10 cellular contexts compared by ENCODE assay signal in the genomic region with DNA sequence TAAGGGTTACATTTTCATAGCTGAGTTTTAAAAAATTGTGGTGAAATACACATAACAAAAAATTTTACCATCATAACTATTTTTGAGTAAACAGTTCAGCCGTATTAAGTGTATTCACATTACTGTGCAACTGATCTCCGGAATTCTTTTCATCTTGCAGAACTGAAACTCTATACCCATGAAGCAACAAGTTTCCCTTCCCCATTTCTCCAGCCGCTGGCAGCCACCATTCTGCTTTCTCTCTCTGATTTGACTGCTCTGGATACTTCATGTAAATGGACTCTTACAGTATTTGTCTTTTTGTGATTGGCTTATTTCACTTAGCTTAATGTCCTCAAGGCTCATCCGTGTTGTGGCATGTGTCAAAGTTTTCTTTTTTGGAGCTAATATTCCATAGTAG.
DNase-seq lines count a peak whose midpoint lies in the region; ATAC-seq and TF ChIP-seq lines count a peak whose summit lies in the region.
"Had no signal": no experiment of that assay in that cellular context is flagged by ENCODE, and none has a peak within 500 bp of the region (broad histone marks: within the 10 kb centered on the region; RNA-seq: fewer than 3 reads in every experiment).

No MANE protein-coding gene starts in this region.

- peaks cover 4% of the 10 kb centered on the region for H3K36me3 Mint-ChIP-seq in activated CD8-positive, alpha-beta memory T cell treated with anti-CD3 and anti-CD28 coated beads, Interleukin-2, amount 10 ng/mL, durations not matched to agents 7 days and 5 days
- no peaks in the 10 kb centered on the region for H3K36me3 Mint-ChIP-seq in activated T-helper 17 cell treated with anti-CD3 and anti-CD28 coated beads, Interleukin-2, amount 50 U/mL, for 72 hours (ENCODE audit: low read depth)

- POLR2A ChIA-PET in HEK293 (lab: Yijun Ruan, JAX), result no interaction called here

- TF ChIP-seq CTCF in HEK293 (tag by site-specific recombination; IDR thresholded peaks at IDR 0.05), result no peak

- peaks cover 8% of the 10 kb centered on the region for H3K27me3 Mint-ChIP-seq in activated CD8-positive, alpha-beta memory T cell treated with anti-CD3 and anti-CD28 coated beads, Interleukin-2, amount 10 ng/mL, durations not matched to agents 7 days and 5 days
- H3K27me3 Mint-ChIP-seq in activated T-helper 17 cell treated with anti-CD3 and anti-CD28 coated beads, Interleukin-2, amount 50 U/mL, for 72 hours, result peaks cover 24% of the 10 kb centered on the region

- CTCF ChIA-PET in HEK293 (lab: Yijun Ruan, JAX), result interaction anchor here (0.5 kb wide), 1 partner anchor 87 kb away, joined by 3 read pairs; no protein-coding TSS in a partner anchor
- CTCF ChIA-PET in activated CD8-positive, alpha-beta memory T cell treated with anti-CD3 and anti-CD28 coated beads, Interleukin-2, amount 10 ng/mL, durations not matched to agents 7 days and 5 days (lab: Charles Lee), result no interaction called here

- ATAC-seq in GM18861 (IDR thresholded peaks at IDR 0.05; ENCODE audit: unreplicated experiment), result peak; percentile 100
- ATAC-seq in HG03575 (IDR thresholded peaks at IDR 0.05; ENCODE audit: extremely low read depth, insufficient number of reproducible peaks, low FRiP score, unreplicated experiment), result peak; percentile 100
- ATAC-seq in activated CD8-positive, alpha-beta memory T cell treated with anti-CD3 and anti-CD28 coated beads, Interleukin-2, amount 10 ng/mL, durations not matched to agents 7 days and 5 days, result no peak
- ATAC-seq in activated T-helper 17 cell treated with anti-CD3 and anti-CD28 coated beads, Interleukin-2, amount 50 U/mL, for 72 hours (replicated peaks), result no peak

- no peak overlapping the region for H3K4me3 Mint-ChIP-seq in activated CD8-positive, alpha-beta memory T cell treated with anti-CD3 and anti-CD28 coated beads, Interleukin-2, amount 10 ng/mL, durations not matched to agents 7 days and 5 days
- no peak overlapping the region for H3K4me3 Mint-ChIP-seq in activated T-helper 17 cell treated with anti-CD3 and anti-CD28 coated beads, Interleukin-2, amount 50 U/mL, for 72 hours

- H3K27ac Mint-ChIP-seq in activated CD8-positive, alpha-beta memory T cell treated with anti-CD3 and anti-CD28 coated beads, Interleukin-2, amount 10 ng/mL, durations not matched to agents 7 days and 5 days, result no peak overlapping the region
- H3K27ac Mint-ChIP-seq in activated T-helper 17 cell treated with anti-CD3 and anti-CD28 coated beads, Interleukin-2, amount 50 U/mL, for 72 hours, result no peak overlapping the region

- peaks cover 10% of the 10 kb centered on the region for H3K4me1 Mint-ChIP-seq in activated CD8-positive, alpha-beta memory T cell treated with anti-CD3 and anti-CD28 coated beads, Interleukin-2, amount 10 ng/mL, durations not matched to agents 7 days and 5 days
- H3K4me1 Mint-ChIP-seq in activated T-helper 17 cell treated with anti-CD3 and anti-CD28 coated beads, Interleukin-2, amount 50 U/mL, for 72 hours, result no peaks in the 10 kb centered on the region

- H3K27ac ChIP-seq in HEK293 (ENCODE audit: extremely low read depth, low read depth, low read length), result no peak overlapping the region

- no peaks in the 10 kb centered on the region for H3K9me3 ChIP-seq in HEK293 (ENCODE audit: control insufficient read depth, insufficient read depth, low read depth, low read length)

- DNase-seq in iris pigment epithelial cell (ENCODE audit: low read depth) (peak; percentile 58), occipital lobe (lab: John Stamatoyannopoulos, UW) (no peak)
- DNase-seq in activated CD8-positive, alpha-beta memory T cell treated with anti-CD3 and anti-CD28 coated beads, Interleukin-2, amount 10 ng/mL, durations not matched to agents 7 days and 5 days, result no peak
- DNase-seq in activated CD4-positive, alpha-beta T cell treated with anti-CD3 and anti-CD28 coated beads, Interleukin-2, amount 50 U/mL, for 4 hours, result no peak
- DNase-seq: GF-D8, NCI-H2107 had no signal

- no peaks in the 10 kb centered on the region for H3K9me3 Mint-ChIP-seq in activated CD8-positive, alpha-beta memory T cell treated with anti-CD3 and anti-CD28 coated beads, Interleukin-2, amount 10 ng/mL, durations not matched to agents 7 days and 5 days (ENCODE audit: low read depth)
- H3K9me3 Mint-ChIP-seq in activated T-helper 17 cell treated with anti-CD3 and anti-CD28 coated beads, Interleukin-2, amount 50 U/mL, for 72 hours, result peaks cover 10% of the 10 kb centered on the region

- no peaks in the 10 kb centered on the region for H3K4me1 ChIP-seq in HEK293 (ENCODE audit: control insufficient read depth, insufficient read depth, low read length)

- H3K36me3 ChIP-seq in HEK293 (ENCODE audit: control insufficient read depth in 2 of 2, insufficient read depth in 1 of 2, low read length in 2 of 2), result no peaks in the 10 kb centered on the region

- no peak overlapping the region for H3K4me3 ChIP-seq in HEK293 (ENCODE audit: low read depth, low read length)

TF ChIP-seq in HEK293, 187 proteins besides CTCF, POLR2A, EP300 and RAD21:
- TF ChIP-seq KLF7 (tag by site-specific recombination; IDR thresholded peaks at IDR 0.05; ENCODE audit: borderline replicate concordance) (no peak), ZNF624 (tag by site-specific recombination; IDR thresholded peaks at IDR 0.05) (no peak), ZNF555 (tag by site-specific recombination; conservative IDR thresholded peaks at IDR 0.05) (no peak), OVOL3 (tag by site-specific recombination; IDR thresholded peaks at IDR 0.05) (no peak), SCRT2 (tag by site-specific recombination; IDR thresholded peaks at IDR 0.05) (peak; percentile 56)
- TF ChIP-seq, protein P1, sequence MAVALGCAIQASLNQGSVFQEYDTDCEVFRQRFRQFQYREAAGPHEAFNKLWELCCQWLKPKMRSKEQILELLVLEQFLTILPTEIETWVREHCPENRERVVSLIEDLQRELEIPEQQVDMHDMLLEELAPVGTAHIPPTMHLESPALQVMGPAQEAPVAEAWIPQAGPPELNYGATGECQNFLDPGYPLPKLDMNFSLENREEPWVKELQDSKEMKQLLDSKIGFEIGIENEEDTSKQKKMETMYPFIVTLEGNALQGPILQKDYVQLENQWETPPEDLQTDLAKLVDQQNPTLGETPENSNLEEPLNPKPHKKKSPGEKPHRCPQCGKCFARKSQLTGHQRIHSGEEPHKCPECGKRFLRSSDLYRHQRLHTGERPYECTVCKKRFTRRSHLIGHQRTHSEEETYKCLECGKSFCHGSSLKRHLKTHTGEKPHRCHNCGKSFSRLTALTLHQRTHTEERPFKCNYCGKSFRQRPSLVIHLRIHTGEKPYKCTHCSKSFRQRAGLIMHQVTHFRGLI (tag by site-specific recombination; IDR thresholded peaks at IDR 0.05), result no peak
- TF ChIP-seq, protein P2, sequence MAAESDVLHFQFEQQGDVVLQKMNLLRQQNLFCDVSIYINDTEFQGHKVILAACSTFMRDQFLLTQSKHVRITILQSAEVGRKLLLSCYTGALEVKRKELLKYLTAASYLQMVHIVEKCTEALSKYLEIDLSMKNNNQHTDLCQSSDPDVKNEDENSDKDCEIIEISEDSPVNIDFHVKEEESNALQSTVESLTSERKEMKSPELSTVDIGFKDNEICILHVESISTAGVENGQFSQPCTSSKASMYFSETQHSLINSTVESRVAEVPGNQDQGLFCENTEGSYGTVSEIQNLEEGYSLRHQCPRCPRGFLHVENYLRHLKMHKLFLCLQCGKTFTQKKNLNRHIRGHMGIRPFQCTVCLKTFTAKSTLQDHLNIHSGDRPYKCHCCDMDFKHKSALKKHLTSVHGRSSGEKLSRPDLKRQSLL (tag by site-specific recombination; IDR thresholded peaks at IDR 0.05), result no peak
TF ChIP-seq in HEK293: peak in this region for 1.

Comparison
In these comparisons a context has a peak if more than half of its experiments do, and no peak if none do; other contexts are left out.
1. ATAC-seq: peak in GM18861 (single experiment) and HG03575 (single experiment); none in activated CD8-positive, alpha-beta memory T cell treated with anti-CD3 and anti-CD28 coated beads, Interleukin-2, amount 10 ng/mL, durations not matched to agents 7 days and 5 days (single experiment) and activated T-helper 17 cell treated with anti-CD3 and anti-CD28 coated beads, Interleukin-2, amount 50 U/mL, for 72 hours (single experiment).